1 cellular context compared by ENCODE assay signal in genomic region chr21:34330055-34330454, GRCh38.
TF ChIP-seq lines count a peak whose summit lies in the region.

No MANE protein-coding gene starts in this region.

TF ChIP-seq in H1, 55 proteins besides CTCF, POLR2A, EP300 and RAD21:
- TF ChIP-seq TBP (IDR thresholded peaks at IDR 0.05; ENCODE audit: low read depth, low read length) (no peak), HDAC2 (IDR thresholded peaks at IDR 0.05; ENCODE audit: borderline replicate concordance in 1 of 2, low read depth in 2 of 2, low read length in 2 of 2) (no peak), YY1 (IDR thresholded peaks at IDR 0.05; ENCODE audit: low read depth, low read length) (peak; percentile 71; the same call in 1 of the 2 replicates), NRF1 (IDR thresholded peaks at IDR 0.05; ENCODE audit: low read depth, low read length) (no peak)
